In genomic region chr17:19004601-19005441, GRCh38 we compare ENCODE assay signal across 8 cellular contexts. TPM values are rescaled to one million over a fixed set of nuclear protein-coding genes. Genes with fewer than 3 reads are reported as not detected.
DNase-seq lines count a peak whose midpoint lies in the region; ATAC-seq, FAIRE-seq and TF ChIP-seq lines count a peak whose summit lies in the region.

A gene with protein sequence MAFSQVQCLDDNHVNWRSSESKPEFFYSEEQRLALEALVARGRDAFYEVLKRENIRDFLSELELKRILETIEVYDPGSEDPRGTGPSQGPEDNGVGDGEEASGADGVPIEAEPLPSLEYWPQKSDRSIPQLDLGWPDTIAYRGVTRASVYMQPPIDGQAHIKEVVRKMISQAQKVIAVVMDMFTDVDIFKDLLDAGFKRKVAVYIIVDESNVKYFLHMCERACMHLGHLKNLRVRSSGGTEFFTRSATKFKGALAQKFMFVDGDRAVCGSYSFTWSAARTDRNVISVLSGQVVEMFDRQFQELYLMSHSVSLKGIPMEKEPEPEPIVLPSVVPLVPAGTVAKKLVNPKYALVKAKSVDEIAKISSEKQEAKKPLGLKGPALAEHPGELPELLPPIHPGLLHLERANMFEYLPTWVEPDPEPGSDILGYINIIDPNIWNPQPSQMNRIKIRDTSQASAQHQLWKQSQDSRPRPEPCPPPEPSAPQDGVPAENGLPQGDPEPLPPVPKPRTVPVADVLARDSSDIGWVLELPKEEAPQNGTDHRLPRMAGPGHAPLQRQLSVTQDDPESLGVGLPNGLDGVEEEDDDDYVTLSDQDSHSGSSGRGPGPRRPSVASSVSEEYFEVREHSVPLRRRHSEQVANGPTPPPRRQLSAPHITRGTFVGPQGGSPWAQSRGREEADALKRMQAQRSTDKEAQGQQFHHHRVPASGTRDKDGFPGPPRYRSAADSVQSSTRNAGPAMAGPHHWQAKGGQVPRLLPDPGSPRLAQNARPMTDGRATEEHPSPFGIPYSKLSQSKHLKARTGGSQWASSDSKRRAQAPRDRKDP (minus strand): TSS chr17:19004764. CDS start chr17:19004041, 723 bp downstream.

- ATAC-seq in HG02798 (IDR thresholded peaks at IDR 0.05; ENCODE audit: poor library complexity, unreplicated experiment) = peak; percentile 80
- peak; percentile 89 for ATAC-seq in stimulated activated effector memory CD8-positive, alpha-beta T cell treated with anti-CD3 and anti-CD28 coated beads, Interleukin-12 subunit alpha, Interleukin-12 subunit beta, amount 100 ng/mL, for 72 hours

- peak within 1 kb of the TSS; percentile 87 for H3K4me3 Mint-ChIP-seq in endothelial cell (ENCODE audit: unreplicated experiment)
- H3K4me3 Mint-ChIP-seq in stimulated activated effector memory CD8-positive, alpha-beta T cell treated with anti-CD3 and anti-CD28 coated beads, Interleukin-12 subunit alpha, Interleukin-12 subunit beta, amount 100 ng/mL, for 72 hours = peak within 1 kb of the TSS; percentile 72

- H3K36me3 ChIP-seq in muscle layer of colon (ENCODE audit: insufficient read depth, low read length) = no peaks in the 10 kb centered on the region
- no peaks in the 10 kb centered on the region for H3K36me3 ChIP-seq in WERI-Rb-1

- no peaks in the 10 kb centered on the region for H3K27me3 Mint-ChIP-seq in endothelial cell (ENCODE audit: unreplicated experiment)

- no peak within 1 kb of the TSS for H3K27ac Mint-ChIP-seq in endothelial cell (ENCODE audit: unreplicated experiment)
- H3K27ac Mint-ChIP-seq in stimulated activated effector memory CD8-positive, alpha-beta T cell treated with anti-CD3 and anti-CD28 coated beads, Interleukin-12 subunit alpha, Interleukin-12 subunit beta, amount 100 ng/mL, for 72 hours = peak within 1 kb of the TSS; percentile 86

- FAIRE-seq in GM18507 (lab: Jason Lieb, UNC) = peak; percentile 85

- no peaks in the 10 kb centered on the region for H3K4me1 ChIP-seq in muscle layer of colon (ENCODE audit: insufficient read depth, low read length)

- no peak within 1 kb of the TSS for H3K9ac ChIP-seq in muscle layer of colon (ENCODE audit: low read length)

- H3K9me3 ChIP-seq in muscle layer of colon (ENCODE audit: low read length) = no peaks in the 10 kb centered on the region
- peaks cover 4% of the 10 kb centered on the region for H3K9me3 ChIP-seq in WERI-Rb-1 (ENCODE audit: severe bottlenecking)

- H3K36me3 Mint-ChIP-seq in endothelial cell (ENCODE audit: low read depth, unreplicated experiment) = peaks cover 3% of the 10 kb centered on the region
- peaks cover 18% of the 10 kb centered on the region for H3K36me3 Mint-ChIP-seq in stimulated activated effector memory CD8-positive, alpha-beta T cell treated with anti-CD3 and anti-CD28 coated beads, Interleukin-12 subunit alpha, Interleukin-12 subunit beta, amount 100 ng/mL, for 72 hours

- DNase-seq in GM18507 (ENCODE audit: extremely low spot score, insufficient read length, low read depth) (peak; percentile 79), NCI-H510A (lab: John Stamatoyannopoulos, UW) (peak; percentile 69), endothelial cell (ENCODE audit: low spot score) (peak; percentile 32), WERI-Rb-1 (no peak)
- peak; percentile 77 to 81 for DNase-seq in activated CD8-positive, alpha-beta memory T cell treated with anti-CD3 and anti-CD28 coated beads for 4 hours (ENCODE audit: low read depth in 2 of 2)
- peak; percentile 71 to 86 for DNase-seq in stimulated activated effector memory CD8-positive, alpha-beta T cell treated with anti-CD3 and anti-CD28 coated beads, Interleukin-12 subunit alpha, Interleukin-12 subunit beta, amount 100 ng/mL, for 72 hours (ENCODE audit: low spot score in 2 of 2)

- TF ChIP-seq CTCF in endothelial cell (IDR thresholded peaks at IDR 0.05; ENCODE audit: unreplicated experiment) = no peak
- TF ChIP-seq CTCF in WERI-Rb-1 (IDR thresholded peaks at IDR 0.05; ENCODE audit: low read depth, low read length) = no peak

- H3K27ac ChIP-seq in muscle layer of colon (ENCODE audit: low read depth, low read length) = peak within 1 kb of the TSS; percentile 58
- no peak within 1 kb of the TSS for H3K27ac ChIP-seq in WERI-Rb-1

- H3K4me3 ChIP-seq in muscle layer of colon (ENCODE audit: low read depth in 1 of 2, low read length in 2 of 2) (peak within 1 kb of the TSS; percentile 41 to 54), WERI-Rb-1 (ENCODE audit: low read depth, low read length) (no peak within 1 kb of the TSS)

- H3K9me3 Mint-ChIP-seq in endothelial cell (ENCODE audit: unreplicated experiment) = no peaks in the 10 kb centered on the region
- no peaks in the 10 kb centered on the region for H3K9me3 Mint-ChIP-seq in stimulated activated effector memory CD8-positive, alpha-beta T cell treated with anti-CD3 and anti-CD28 coated beads, Interleukin-12 subunit alpha, Interleukin-12 subunit beta, amount 100 ng/mL, for 72 hours

- H3K27me3 ChIP-seq in muscle layer of colon (ENCODE audit: control insufficient read depth in 1 of 2, insufficient read depth in 2 of 2, low read length in 2 of 2) (no peaks in the 10 kb centered on the region), WERI-Rb-1 (ENCODE audit: insufficient read depth, low read depth, severe bottlenecking) (no peaks in the 10 kb centered on the region)

- no peaks in the 10 kb centered on the region for H3K4me1 Mint-ChIP-seq in endothelial cell (ENCODE audit: unreplicated experiment)
- peaks cover 21% of the 10 kb centered on the region for H3K4me1 Mint-ChIP-seq in stimulated activated effector memory CD8-positive, alpha-beta T cell treated with anti-CD3 and anti-CD28 coated beads, Interleukin-12 subunit alpha, Interleukin-12 subunit beta, amount 100 ng/mL, for 72 hours

RNA-seq across cellular contexts. Expression of the gene that starts here (rescaled TPM):
- 1.6 TPM for total RNA-seq in endothelial cell (ENCODE audit: unreplicated experiment)
